ENCODE assay signal across 1 cellular context in genomic region chr4:154582723-154583122, GRCh38.
TF ChIP-seq lines count a peak whose summit lies in the region.

No MANE protein-coding gene starts in this region.

TF ChIP-seq in HepG2, 621 proteins besides CTCF, POLR2A, EP300 and RAD21 (continued from another document):
- TF ChIP-seq BRF2 (CRISPR knock-in tag; IDR thresholded peaks at IDR 0.05), result peak; percentile 74; the same call in 1 of the 2 replicates
- TF ChIP-seq SNAPC2 (CRISPR knock-in tag; IDR thresholded peaks at IDR 0.05), result no peak
- TF ChIP-seq NAIF1 (CRISPR knock-in tag; IDR thresholded peaks at IDR 0.05; ENCODE audit: borderline replicate concordance), result no peak
- TF ChIP-seq NCOA5 (CRISPR knock-in tag; IDR thresholded peaks at IDR 0.05), result no peak
- TF ChIP-seq KLF15 (CRISPR knock-in tag; IDR thresholded peaks at IDR 0.05; ENCODE audit: borderline replicate concordance), result no peak
- TF ChIP-seq MBD4 (IDR thresholded peaks at IDR 0.05; ENCODE audit: borderline replicate concordance, low read length), result peak; percentile 29; the same call in 1 of the 2 replicates
- TF ChIP-seq AGO2 (optimal IDR thresholded peaks at IDR 0.05; ENCODE audit: low read depth, low read length), result peak; percentile 80
- TF ChIP-seq SSRP1 (CRISPR knock-in tag; IDR thresholded peaks at IDR 0.05), result peak; percentile 94; the same call in 1 of the 2 replicates
- peak; percentile 95; the same call in 1 of the 2 replicates for TF ChIP-seq PAF1 (CRISPR knock-in tag; IDR thresholded peaks at IDR 0.05)
- no peak for TF ChIP-seq AHDC1 (CRISPR knock-in tag; IDR thresholded peaks at IDR 0.05; ENCODE audit: borderline replicate concordance)
- no peak for TF ChIP-seq ZBTB49 (CRISPR knock-in tag; IDR thresholded peaks at IDR 0.05; ENCODE audit: borderline replicate concordance)
- no peak for TF ChIP-seq ZNF276 (CRISPR knock-in tag; IDR thresholded peaks at IDR 0.05; ENCODE audit: low read depth)
- no peak for TF ChIP-seq ZNF543 (CRISPR knock-in tag; IDR thresholded peaks at IDR 0.05)
- TF ChIP-seq RBFOX2 (IDR thresholded peaks at IDR 0.05; ENCODE audit: low read depth, low read length), result peak; percentile 51; the same call in 1 of the 2 replicates
TF ChIP-seq in HepG2: peak in this region for 12.
